Comparison of ENCODE assay signal across 24 cellular contexts in genomic region chr2:194992648-194993047, GRCh38.
"Had no signal": no experiment of that assay in that cellular context is flagged by ENCODE, and none has a peak within 500 bp of the region (broad histone marks: within the 10 kb centered on the region; RNA-seq: fewer than 3 reads in every experiment).

No MANE protein-coding gene starts in this region.

- H3K4me3 ChIP-seq: coronary artery, dorsolateral prefrontal cortex had no signal

- ATAC-seq: activated CD4-positive, CD25-positive, alpha-beta regulatory T cell treated with anti-CD3 and anti-CD28 coated beads, Interleukin-2, amount 50 U/mL, for 24 hours; activated CD8-positive, alpha-beta T cell treated with anti-CD3 and anti-CD28 coated beads for 36 hours; activated T-cell treated with anti-CD3 and anti-CD28 coated beads, Interleukin-2, amount 50 U/mL, for 4 hours; activated T-helper 17 cell treated with anti-CD3 and anti-CD28 coated beads, Interleukin-2, amount 50 U/mL, for 72 hours; esophagus mucosa had no signal

- H3K27ac ChIP-seq: brain microvascular endothelial cell, coronary artery, dorsolateral prefrontal cortex, WERI-Rb-1 had no signal

- H3K36me3 ChIP-seq: brain microvascular endothelial cell, WERI-Rb-1 had no signal

- DNase-seq: activated B cell treated with CpG ODN at 0.5 μM for 24 hours; activated CD4-positive, alpha-beta T cell treated with anti-CD3 and anti-CD28 coated beads for 48 hours; activated CD4-positive, alpha-beta T cell treated with anti-CD3 and anti-CD28 coated beads, Interleukin-2, amount 50 U/mL, for 1 hour; activated CD4-positive, alpha-beta T cell treated with anti-CD3 and anti-CD28 coated beads, Interleukin-2, amount 50 U/mL, for 48 hours; activated CD8-positive, alpha-beta memory T cell treated with anti-CD3 and anti-CD28 coated beads for 24 hours; activated CD8-positive, alpha-beta T cell treated with anti-CD3 and anti-CD28 coated beads for 36 hours; activated effector memory CD4-positive, alpha-beta T cell treated with Interleukin-2 at 50 U/mL for 16 hours; activated gamma-delta T cell treated with Interleukin-2 at 50 U/mL for 16 hours; activated naive CD4-positive, alpha-beta T cell treated with anti-CD3 and anti-CD28 coated beads, Interleukin-2, amount 50 U/mL, for 16 hours; activated naive CD4-positive, alpha-beta T cell treated with Interleukin-2 at 50 U/mL for 16 hours; activated T-cell treated with anti-CD3 and anti-CD28 coated beads, Interleukin-2, amount 50 U/mL, for 4 hours; amniotic stem cell; anterior cingulate cortex; brain microvascular endothelial cell; dorsolateral prefrontal cortex; effector memory CD4-positive, alpha-beta T cell; endodermal cell; head of caudate nucleus; T1000; WERI-Rb-1 had no signal

- H3K27me3 ChIP-seq: brain microvascular endothelial cell, dorsolateral prefrontal cortex had no signal
